12 cellular contexts compared by ENCODE assay signal in genomic region chr22:46366801-46367706, GRCh38. TPM values are rescaled to one million over a fixed set of nuclear protein-coding genes. Genes with fewer than 3 reads are reported as not detected.
DNase-seq lines count a peak whose midpoint lies in the region; ATAC-seq and TF ChIP-seq lines count a peak whose summit lies in the region.
"Had no signal": no experiment of that assay in that cellular context is flagged by ENCODE, and none has a peak within 500 bp of the region (broad histone marks: within the 10 kb centered on the region; RNA-seq: fewer than 3 reads in every experiment).

No MANE protein-coding gene starts in this region.

- POLR2A ChIA-PET in PC-3 (lab: Charles Lee; ENCODE audit: unreplicated experiment), result no interaction called here
- POLR2A ChIA-PET in activated CD4-positive, alpha-beta memory T cell treated with anti-CD3 and anti-CD28 coated beads for 36 hours (lab: Charles Lee), result no interaction called here

- H3K4me3 ChIP-seq in PC-3 (ENCODE audit: low read length) (no peak overlapping the region), mucosa of descending colon (no peak overlapping the region)
- H3K4me3 ChIP-seq: HAP-1, thoracic aorta had no signal

- no peaks in the 10 kb centered on the region for H3K9me2 ChIP-seq in PC-3 (replicated peaks; ENCODE audit: low read length)

- no peaks in the 10 kb centered on the region for H3K9me3 Mint-ChIP-seq in activated CD4-positive, alpha-beta memory T cell treated with anti-CD3 and anti-CD28 coated beads for 36 hours
- H3K9me3 Mint-ChIP-seq: endodermal cell, nephron had no signal

- no peaks in the 10 kb centered on the region for H3K36me3 Mint-ChIP-seq in activated CD4-positive, alpha-beta memory T cell treated with anti-CD3 and anti-CD28 coated beads for 36 hours

- H3K9ac ChIP-seq in PC-3 (ENCODE audit: low read length), result no peak overlapping the region

- H3K4me3 Mint-ChIP-seq in activated CD4-positive, alpha-beta memory T cell treated with anti-CD3 and anti-CD28 coated beads for 36 hours, result no peak overlapping the region
- H3K4me3 Mint-ChIP-seq: endodermal cell, nephron had no signal

- no peak overlapping the region for H2AFZ ChIP-seq in PC-3 (ENCODE audit: low read length)

- ATAC-seq in PC-3, result peak; percentile 16
- no peak for ATAC-seq in mucosa of descending colon
- no peak for ATAC-seq in GM18867 (IDR thresholded peaks at IDR 0.05; ENCODE audit: unreplicated experiment)
- ATAC-seq in GM18870 (IDR thresholded peaks at IDR 0.05; ENCODE audit: unreplicated experiment), result no peak

- BruUV-seq in PC-3 (replicated peaks; lab: Mats Ljungman, UMichigan), result no TSS peak

- no peaks in the 10 kb centered on the region for H3K27me3 ChIP-seq in PC-3 (ENCODE audit: low read length)

- intact Hi-C loops in PC-3 (cut with micrococcal nuclease) (loop anchor here (1.0 kb wide), 1 partner anchor 175 kb away; no protein-coding TSS in a partner anchor), mucosa of descending colon (cut with DNase I, micrococcal nuclease) (loop anchor here in 1 of 2 donors (5.0 kb wide), 1 partner anchor 175 kb away; no protein-coding TSS in a partner anchor)
- intact Hi-C loops in activated CD4-positive, alpha-beta memory T cell treated with anti-CD3 and anti-CD28 coated beads for 36 hours (cut with micrococcal nuclease), result loop anchor here (1.0 kb wide), 1 partner anchor 175 kb away; no protein-coding TSS in a partner anchor

- no peak overlapping the region for H3K27ac Mint-ChIP-seq in activated CD4-positive, alpha-beta memory T cell treated with anti-CD3 and anti-CD28 coated beads for 36 hours
- H3K27ac Mint-ChIP-seq: endodermal cell, nephron had no signal

- no peaks in the 10 kb centered on the region for H3F3A ChIP-seq in PC-3 (ENCODE audit: low read length, unreplicated experiment)

- no peaks in the 10 kb centered on the region for H4K20me1 ChIP-seq in PC-3 (ENCODE audit: low read length)

- peak; percentile 16 for DNase-seq in NCI-H1436 (lab: John Stamatoyannopoulos, UW)
- no peak for DNase-seq in NCI-H1436 treated with DMSO at 0.1 percent for 48 hours (lab: John Stamatoyannopoulos, UW)
- DNase-seq in COLO668 (lab: John Stamatoyannopoulos, UW; ENCODE audit: unreplicated experiment), result peak; percentile 93
- DNase-seq in PC-3, result no peak
- DNase-seq in mucosa of descending colon, result peak in 2 of 3 donors; percentile 10 to 59
- no peak for DNase-seq in activated CD4-positive, alpha-beta memory T cell treated with anti-CD3 and anti-CD28 coated beads for 36 hours

- no peak overlapping the region for H3K27ac ChIP-seq in PC-3 (ENCODE audit: low read length)
- H3K27ac ChIP-seq: thoracic aorta had no signal

- H3K9me3 ChIP-seq in PC-3 (ENCODE audit: low read length), result no peaks in the 10 kb centered on the region
- no peaks in the 10 kb centered on the region for H3K9me3 ChIP-seq in mucosa of descending colon
- H3K9me3 ChIP-seq: HAP-1, thoracic aorta had no signal

- H3K27me3 Mint-ChIP-seq in activated CD4-positive, alpha-beta memory T cell treated with anti-CD3 and anti-CD28 coated beads for 36 hours, result peaks cover 3% of the 10 kb centered on the region

- TF ChIP-seq CTCF in PC-3 (conservative IDR thresholded peaks at IDR 0.05; ENCODE audit: low read depth, low read length), result no peak
- no peak for TF ChIP-seq CTCF in mucosa of descending colon (IDR thresholded peaks at IDR 0.05)

- no peaks in the 10 kb centered on the region for H3K36me3 ChIP-seq in PC-3 (ENCODE audit: low read depth, low read length)
- no peaks in the 10 kb centered on the region for H3K36me3 ChIP-seq in mucosa of descending colon (ENCODE audit: low read depth)
- H3K36me3 ChIP-seq: thoracic aorta had no signal

- H3K4me1 ChIP-seq in PC-3 (ENCODE audit: insufficient read depth, low read length) (no peaks in the 10 kb centered on the region), mucosa of descending colon (ENCODE audit: low read depth) (peaks cover 8% of the 10 kb centered on the region)
- H3K4me1 ChIP-seq: HAP-1 had no signal

- CTCF ChIA-PET in PC-3 (lab: Charles Lee), result interaction anchor here (1.3 kb wide), 2 partner anchors 26 to 175 kb away, joined by 4 to 7 read pairs; no protein-coding TSS in a partner anchor
- CTCF ChIA-PET in activated CD4-positive, alpha-beta memory T cell treated with anti-CD3 and anti-CD28 coated beads for 36 hours (lab: Charles Lee), result interaction anchor here (0.5 to 5.4 kb wide), 39 partner anchors 9 to 1000 kb away, joined by 3 to 111 read pairs (median 3); partner anchors contain the start of gene TRMU

- H3K79me2 ChIP-seq in PC-3 (ENCODE audit: low read length), result no peaks in the 10 kb centered on the region

- peaks cover 13% of the 10 kb centered on the region for H3K4me1 Mint-ChIP-seq in activated CD4-positive, alpha-beta memory T cell treated with anti-CD3 and anti-CD28 coated beads for 36 hours (ENCODE audit: low read depth)
- H3K4me1 Mint-ChIP-seq: nephron had no signal

- no peak overlapping the region for H3K4me2 ChIP-seq in PC-3 (ENCODE audit: low read length)

RNA-seq across cellular contexts. Expression of gene TRMU, which starts 31.5 kb away (rescaled TPM):
- total RNA-seq in PC-3 (2014; rRNA removed), result 63.5 and 63.6 TPM in 2 replicates
- 10 to 100 TPM; 40.5 to 41.5 (median 41.2) TPM for total RNA-seq in mucosa of descending colon
- total RNA-seq in activated CD4-positive, alpha-beta memory T cell treated with anti-CD3 and anti-CD28 coated beads for 36 hours, result 10 to 100 TPM; 61.3 to 63.2 TPM

Comparison
In these comparisons a context has a peak if more than half of its experiments do, and no peak if none do; other contexts are left out.
1. DNase-seq: peak in NCI-H1436 (single experiment), COLO668 (single experiment) and mucosa of descending colon (2 of 3); none in NCI-H1436 treated with DMSO at 0.1 percent for 48 hours (single experiment), PC-3 (single experiment) and activated CD4-positive, alpha-beta memory T cell treated with anti-CD3 and anti-CD28 coated beads for 36 hours (single experiment).